Comparison of ENCODE assay signal across 27 cellular contexts in genomic region chr4:159443975-159444374, GRCh38.
"Had no signal": no experiment of that assay in that cellular context is flagged by ENCODE, and none has a peak within 500 bp of the region (broad histone marks: within the 10 kb centered on the region; RNA-seq: fewer than 3 reads in every experiment).

No MANE protein-coding gene starts in this region.

- DNase-seq: activated CD4-positive, alpha-beta memory T cell treated with anti-CD3 and anti-CD28 coated beads, Interleukin-2, amount 10 ng/mL, durations not matched to agents 7 days and 5 days; activated CD4-positive, alpha-beta T cell treated with anti-CD3 and anti-CD28 coated beads for 1 hour; activated CD4-positive, alpha-beta T cell treated with anti-CD3 and anti-CD28 coated beads for 48 hours; activated CD4-positive, CD25-positive, alpha-beta regulatory T cell; activated effector memory CD4-positive, alpha-beta T cell treated with anti-CD3 and anti-CD28 coated beads, Interleukin-2, amount 50 U/mL, for 16 hours; activated naive CD4-positive, alpha-beta T cell; activated naive CD4-positive, alpha-beta T cell treated with anti-CD3 and anti-CD28 coated beads, Interleukin-2, amount 50 U/mL, for 16 hours; activated naive CD8-positive, alpha-beta T cell treated with anti-CD3 and anti-CD28 coated beads for 36 hours; activated T-cell treated with anti-CD3 and anti-CD28 coated beads, Interleukin-2, amount 50 U/mL, for 1 hour; activated T-cell treated with anti-CD3 and anti-CD28 coated beads, Interleukin-2, amount 50 U/mL, for 72 hours; amniotic stem cell; aorta; central memory CD4-positive, alpha-beta T cell; MG63; NCI-H1048; NCI-H1436 treated with DMSO at 0.1 percent for 48 hours; NCI-H1694 treated with DMSO at 0.1 percent for 48 hours; NCI-H2029; NCI-H345; NCI-H524 treated with DMSO at 0.1 percent for 48 hours; PC-9; T1000; WERI-Rb-1 had no signal

- H3K4me3 Mint-ChIP-seq: activated CD4-positive, alpha-beta memory T cell treated with anti-CD3 and anti-CD28 coated beads, Interleukin-2, amount 10 ng/mL, durations not matched to agents 7 days and 5 days; activated naive CD8-positive, alpha-beta T cell treated with anti-CD3 and anti-CD28 coated beads for 36 hours; activated T-cell treated with anti-CD3 and anti-CD28 coated beads, Interleukin-2, amount 50 U/mL, for 72 hours; activated T-helper 17 cell treated with anti-CD3 and anti-CD28 coated beads, Interleukin-2, amount 50 U/mL, for 72 hours had no signal

- H3K4me2 ChIP-seq: PC-9 had no signal

- H3K36me3 ChIP-seq: brain microvascular endothelial cell, MG63, WERI-Rb-1 had no signal

- H3K4me1 Mint-ChIP-seq: activated CD4-positive, alpha-beta memory T cell treated with anti-CD3 and anti-CD28 coated beads, Interleukin-2, amount 10 ng/mL, durations not matched to agents 7 days and 5 days; activated naive CD8-positive, alpha-beta T cell treated with anti-CD3 and anti-CD28 coated beads for 36 hours; activated T-helper 17 cell treated with anti-CD3 and anti-CD28 coated beads, Interleukin-2, amount 50 U/mL, for 72 hours had no signal

- H3K9me3 ChIP-seq: MG63 had no signal

- H3K9me3 Mint-ChIP-seq: activated CD4-positive, alpha-beta memory T cell treated with anti-CD3 and anti-CD28 coated beads, Interleukin-2, amount 10 ng/mL, durations not matched to agents 7 days and 5 days; activated naive CD8-positive, alpha-beta T cell treated with anti-CD3 and anti-CD28 coated beads for 36 hours; activated T-cell treated with anti-CD3 and anti-CD28 coated beads, Interleukin-2, amount 50 U/mL, for 72 hours; activated T-helper 17 cell treated with anti-CD3 and anti-CD28 coated beads, Interleukin-2, amount 50 U/mL, for 72 hours had no signal

- H3K27ac ChIP-seq: brain microvascular endothelial cell, PC-9, RWPE1, WERI-Rb-1 had no signal

- H3K4me3 ChIP-seq: MG63, PC-9 had no signal

- H3K36me3 Mint-ChIP-seq: activated naive CD8-positive, alpha-beta T cell treated with anti-CD3 and anti-CD28 coated beads for 36 hours had no signal

- ATAC-seq: activated T-cell treated with anti-CD3 and anti-CD28 coated beads, Interleukin-2, amount 50 U/mL, for 72 hours; activated T-helper 17 cell treated with anti-CD3 and anti-CD28 coated beads, Interleukin-2, amount 50 U/mL, for 72 hours; Right ventricle myocardium inferior had no signal

- H2AFZ ChIP-seq: PC-9 had no signal

- H3K27ac Mint-ChIP-seq: activated CD4-positive, alpha-beta memory T cell treated with anti-CD3 and anti-CD28 coated beads, Interleukin-2, amount 10 ng/mL, durations not matched to agents 7 days and 5 days; activated naive CD8-positive, alpha-beta T cell treated with anti-CD3 and anti-CD28 coated beads for 36 hours; activated T-cell treated with anti-CD3 and anti-CD28 coated beads, Interleukin-2, amount 50 U/mL, for 72 hours; activated T-helper 17 cell treated with anti-CD3 and anti-CD28 coated beads, Interleukin-2, amount 50 U/mL, for 72 hours had no signal

- H3K27me3 ChIP-seq: brain microvascular endothelial cell, MG63 had no signal
